8 cellular contexts compared by ENCODE assay signal in the genomic region with DNA sequence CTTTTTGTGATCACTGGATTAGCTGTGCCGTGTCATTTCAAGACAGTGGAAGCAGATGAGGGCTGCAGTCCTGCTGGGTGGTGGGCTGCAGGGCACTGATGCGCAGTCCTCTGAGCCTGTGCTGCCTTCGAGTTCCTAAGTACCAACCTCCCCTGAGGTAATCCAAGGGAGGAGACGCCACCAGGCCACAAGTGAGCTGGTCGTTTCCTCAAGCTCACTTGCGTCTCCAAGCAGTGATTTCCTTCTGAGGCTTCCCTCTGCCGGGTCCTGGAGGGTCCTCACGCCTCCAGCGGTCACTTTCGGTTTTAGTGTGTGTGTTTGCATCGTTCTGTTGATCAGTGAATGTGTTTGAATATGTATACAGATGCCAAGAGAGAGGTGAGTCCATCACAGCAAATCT.
DNase-seq lines count a peak whose midpoint lies in the region; ATAC-seq and TF ChIP-seq lines count a peak whose summit lies in the region.

No MANE protein-coding gene starts in this region.

- POLR2A ChIA-PET in GM10248 (lab: Yijun Ruan, JAX): no interaction called here

- H3K27ac ChIP-seq in HUES48 (ENCODE audit: low read depth, low read length) (peak overlapping the region; percentile 84), iPS-20b (ENCODE audit: low read length) (peak overlapping the region; percentile 88)

- H3K4me1 ChIP-seq in HUES48 (ENCODE audit: control insufficient read depth, insufficient read depth, low read length) (peaks cover 80% of the 10 kb centered on the region), iPS-20b (ENCODE audit: insufficient read depth, low read length) (peaks cover 67% of the 10 kb centered on the region)

- H3K4me3 ChIP-seq in HUES48 (ENCODE audit: low read depth, low read length) (peak overlapping the region; percentile 35), iPS-20b (ENCODE audit: low read length) (peak overlapping the region; percentile 40; the same call in 1 of the 2 replicates)

- no peaks in the 10 kb centered on the region for H3K36me3 ChIP-seq in HUES48 (ENCODE audit: control insufficient read depth, insufficient read depth, low read length)
- H3K36me3 ChIP-seq in iPS-20b (ENCODE audit: insufficient read depth, low read depth, low read length): no peaks in the 10 kb centered on the region; the same call in 1 of the 2 replicates

- H3K27me3 ChIP-seq in HUES48 (ENCODE audit: control insufficient read depth, insufficient read depth, low read length) (no peaks in the 10 kb centered on the region), iPS-20b (ENCODE audit: insufficient read depth, low read length) (no peaks in the 10 kb centered on the region)

- peak overlapping the region; percentile 18; the same call in 1 of the 2 replicates for H3K9ac ChIP-seq in HUES48 (ENCODE audit: low read depth, low read length)
- H3K9ac ChIP-seq in iPS-20b (ENCODE audit: low read depth, low read length): peak overlapping the region; percentile 61; the same call in 1 of the 2 replicates

- CTCF ChIA-PET in GM10248 (lab: Yijun Ruan, JAX): interaction anchor here (0.6 to 5.1 kb wide), 10 partner anchors 9 to 113 kb away, joined by 3 to 53 read pairs (median 4); no protein-coding TSS in a partner anchor

- ATAC-seq in GM21515 (IDR thresholded peaks at IDR 0.05; ENCODE audit: unreplicated experiment) (peak; percentile 41), esophagus mucosa (no peak), GM21367 (IDR thresholded peaks at IDR 0.05; ENCODE audit: unreplicated experiment) (no peak)

- peak; percentile 50 for DNase-seq in GM10248 (ENCODE audit: extremely low spot score)
- no peak for DNase-seq in stimulated activated CD4-positive, alpha-beta T cell treated with anti-CD3 and anti-CD28 coated beads, Interleukin-12 subunit alpha, Interleukin-12 subunit beta, amount 100 ng/mL, for 4 hours
- DNase-seq in NCI-H2171 (lab: John Stamatoyannopoulos, UW): no peak

- TF ChIP-seq CTCF in GM10248 (IDR thresholded peaks at IDR 0.05; ENCODE audit: control extremely low read depth, extremely low read depth, low read depth, missing control alignments): no peak

- H3K9me3 ChIP-seq in HUES48 (ENCODE audit: control insufficient read depth, insufficient read depth, low read length): no peaks in the 10 kb centered on the region
- H3K9me3 ChIP-seq in iPS-20b (ENCODE audit: insufficient read depth, low read depth, low read length): peaks cover 4% of the 10 kb centered on the region; the same call in 1 of the 2 replicates
